11 cellular contexts compared by ENCODE assay signal in genomic region chr9:94912700-94913249, GRCh38.
DNase-seq lines count a peak whose midpoint lies in the region; ATAC-seq, FAIRE-seq and TF ChIP-seq lines count a peak whose summit lies in the region.
"Had no signal": no experiment of that assay in that cellular context is flagged by ENCODE, and none has a peak within 500 bp of the region (broad histone marks: within the 10 kb centered on the region; RNA-seq: fewer than 3 reads in every experiment).

No MANE protein-coding gene starts in this region.

- intact Hi-C loops in left ventricle myocardium inferior (cut with micrococcal nuclease): no loop called here

- no peak overlapping the region for H3K4me3 Mint-ChIP-seq in activated CD8-positive, alpha-beta T cell treated with anti-CD3 and anti-CD28 coated beads, Interleukin-2, amount 10 ng/mL, durations not matched to agents 7 days and 5 days
- H3K4me3 Mint-ChIP-seq: nephron had no signal

- no peak overlapping the region for H3K4me3 ChIP-seq in right atrium auricular region
- no peak overlapping the region for H3K4me3 ChIP-seq in left ventricle myocardium inferior
- H3K4me3 ChIP-seq in keratinocyte (ENCODE audit: control insufficient read depth in 2 of 3, extremely low read depth in 1 of 3, insufficient read depth in 2 of 3, low read depth in 1 of 3, low read length in 3 of 3): no peak overlapping the region

- H2AFZ ChIP-seq in keratinocyte (ENCODE audit: control insufficient read depth, low read length): no peak overlapping the region

- DNase-seq in right atrium auricular region (ENCODE audit: low spot score) (peak; percentile 54), left ventricle myocardium inferior (no peak), astrocyte of the hippocampus (ENCODE audit: low read depth, low spot score) (peak; percentile 97), keratinocyte (ENCODE audit: low read depth, low spot score) (no peak), GM19238 (ENCODE audit: insufficient read length, low spot score) (no peak), epidermal melanocyte (ENCODE audit: insufficient read length, low spot score) (no peak), GM13977 (ENCODE audit: low spot score) (no peak)
- no peak for DNase-seq in activated CD8-positive, alpha-beta T cell treated with anti-CD3 and anti-CD28 coated beads, Interleukin-2, amount 10 ng/mL, durations not matched to agents 7 days and 5 days
- DNase-seq: NCI-H1092 treated with DMSO at 0.1 percent for 48 hours had no signal

- peak; percentile 93 for FAIRE-seq in keratinocyte (lab: Jason Lieb, UNC)

- CTCF ChIA-PET in activated CD8-positive, alpha-beta T cell treated with anti-CD3 and anti-CD28 coated beads, Interleukin-2, amount 10 ng/mL, durations not matched to agents 7 days and 5 days (lab: Charles Lee): no interaction called here

- H3K27ac ChIP-seq in right atrium auricular region (peak overlapping the region; percentile 5 to 79), left ventricle myocardium inferior (replicated peaks) (no peak overlapping the region), keratinocyte (ENCODE audit: control insufficient read depth, insufficient read depth, low read length) (peak overlapping the region; percentile 33)

- H3K4me1 ChIP-seq in right atrium auricular region (peaks cover 0 to 32% of the 10 kb centered on the region in 2 donors), left ventricle myocardium inferior (peaks cover 44% of the 10 kb centered on the region), keratinocyte (ENCODE audit: control insufficient read depth, extremely low read depth, insufficient read depth, low read length) (peaks cover 47% of the 10 kb centered on the region)

- dilution Hi-C loops in keratinocyte (cut with MboI; ENCODE audit: extremely low pct_ligation_motif_present, low sequenced_read_pairs): no loop called here

- no peaks in the 10 kb centered on the region for H3K79me2 ChIP-seq in keratinocyte (ENCODE audit: control insufficient read depth, insufficient read depth, low read length)

- ATAC-seq in activated CD8-positive, alpha-beta T cell treated with anti-CD3 and anti-CD28 coated beads, Interleukin-2, amount 10 ng/mL, durations not matched to agents 7 days and 5 days: no peak

- H3K27me3 Mint-ChIP-seq in activated CD8-positive, alpha-beta T cell treated with anti-CD3 and anti-CD28 coated beads, Interleukin-2, amount 10 ng/mL, durations not matched to agents 7 days and 5 days (ENCODE audit: low read depth): peaks cover 2% of the 10 kb centered on the region

- H3K4me1 Mint-ChIP-seq in activated CD8-positive, alpha-beta T cell treated with anti-CD3 and anti-CD28 coated beads, Interleukin-2, amount 10 ng/mL, durations not matched to agents 7 days and 5 days (ENCODE audit: low read depth): no peaks in the 10 kb centered on the region

- no peaks in the 10 kb centered on the region for H3K9me3 Mint-ChIP-seq in activated CD8-positive, alpha-beta T cell treated with anti-CD3 and anti-CD28 coated beads, Interleukin-2, amount 10 ng/mL, durations not matched to agents 7 days and 5 days (ENCODE audit: insufficient read depth)
- H3K9me3 Mint-ChIP-seq: activated T-helper 2 cell treated with anti-CD3 and anti-CD28 coated beads, Interferon-gamma antibody, Interleukin-2, Interleukin-4, amounts not matched to agents 10 μg/mL and 5 μg/mL and 100 μg/mL, durations not matched to agents 14 hours and 24 hours and 36 hours; nephron had no signal

- no peak overlapping the region for H3K9ac ChIP-seq in keratinocyte (ENCODE audit: control insufficient read depth, extremely low read depth, insufficient read depth, low read length)

- in situ Hi-C loops in GM13977 (cut with MboI; ENCODE audit: low pct_unique_long_range_greater_than_20kb, low sequenced_read_pairs, unreplicated experiment): no loop called here

- no peaks in the 10 kb centered on the region for H3K9me3 ChIP-seq in right atrium auricular region
- no peaks in the 10 kb centered on the region for H3K9me3 ChIP-seq in left ventricle myocardium inferior (replicated peaks)
- peaks cover 3% of the 10 kb centered on the region for H3K9me3 ChIP-seq in keratinocyte (ENCODE audit: control insufficient read depth, low read depth, low read length)

- TF ChIP-seq CTCF in right atrium auricular region (IDR thresholded peaks at IDR 0.05) (no peak), left ventricle myocardium inferior (IDR thresholded peaks at IDR 0.05; ENCODE audit: borderline replicate concordance) (no peak), keratinocyte (optimal IDR thresholded peaks at IDR 0.05 in 1 of 3, IDR thresholded peaks at IDR 0.05 in 1 of 3, conservative IDR thresholded peaks at IDR 0.05 in 1 of 3; ENCODE audit: extremely low read depth in 1 of 3, insufficient read depth in 2 of 3, low read length in 3 of 3) (no peak), GM13977 (IDR thresholded peaks at IDR 0.05; ENCODE audit: extremely low read depth, insufficient read depth, missing control alignments) (no peak)

- POLR2A ChIA-PET in activated CD8-positive, alpha-beta T cell treated with anti-CD3 and anti-CD28 coated beads, Interleukin-2, amount 10 ng/mL, durations not matched to agents 7 days and 5 days (lab: Charles Lee): no interaction called here

- H3K27ac Mint-ChIP-seq in activated CD8-positive, alpha-beta T cell treated with anti-CD3 and anti-CD28 coated beads, Interleukin-2, amount 10 ng/mL, durations not matched to agents 7 days and 5 days: no peak overlapping the region
- H3K27ac Mint-ChIP-seq: activated T-helper 2 cell treated with anti-CD3 and anti-CD28 coated beads, Interferon-gamma antibody, Interleukin-2, Interleukin-4, amounts not matched to agents 10 μg/mL and 5 μg/mL and 100 μg/mL, durations not matched to agents 14 hours and 24 hours and 36 hours had no signal

- H3K9me1 ChIP-seq in keratinocyte (ENCODE audit: control insufficient read depth, extremely low read depth, insufficient read depth, low read length): no peaks in the 10 kb centered on the region

- H3K36me3 ChIP-seq in right atrium auricular region (no peaks in the 10 kb centered on the region), left ventricle myocardium inferior (no peaks in the 10 kb centered on the region), keratinocyte (ENCODE audit: control insufficient read depth in 2 of 2, extremely low read depth in 1 of 2, insufficient read depth in 2 of 2, low read length in 2 of 2) (no peaks in the 10 kb centered on the region)

- H4K20me1 ChIP-seq in keratinocyte (ENCODE audit: control insufficient read depth, extremely low read depth, insufficient read depth, low read length): no peaks in the 10 kb centered on the region

- H3K27me3 ChIP-seq in right atrium auricular region (no peaks in the 10 kb centered on the region), left ventricle myocardium inferior (ENCODE audit: low read depth) (no peaks in the 10 kb centered on the region), keratinocyte (ENCODE audit: control insufficient read depth, extremely low read depth, insufficient read depth, low read length) (no peaks in the 10 kb centered on the region)

- H3K36me3 Mint-ChIP-seq in activated CD8-positive, alpha-beta T cell treated with anti-CD3 and anti-CD28 coated beads, Interleukin-2, amount 10 ng/mL, durations not matched to agents 7 days and 5 days (ENCODE audit: low read depth): no peaks in the 10 kb centered on the region

- peak overlapping the region; percentile 41 for H3K4me2 ChIP-seq in keratinocyte (ENCODE audit: control insufficient read depth, extremely low read depth, insufficient read depth, low read depth, low read length)

Comparison
In these comparisons a context has a peak if more than half of its experiments do, and no peak if none do; other contexts are left out.
1. DNase-seq: peak in right atrium auricular region (single experiment) and astrocyte of the hippocampus (single experiment); none in left ventricle myocardium inferior (single experiment), keratinocyte (single experiment), activated CD8-positive, alpha-beta T cell treated with anti-CD3 and anti-CD28 coated beads, Interleukin-2, amount 10 ng/mL, durations not matched to agents 7 days and 5 days (single experiment), GM19238 (single experiment), epidermal melanocyte (single experiment) and GM13977 (single experiment).